ENCODE assay signal across 10 cellular contexts in genomic region chr6:36627801-36628246, GRCh38. TPM values are rescaled to one million over a fixed set of nuclear protein-coding genes. Genes with fewer than 3 reads are reported as not detected.
A peak's percentile ranks its signal among the peaks of the same experiment; 100 is the strongest.
DNase-seq lines count a peak whose midpoint lies in the region; ATAC-seq and TF ChIP-seq lines count a peak whose summit lies in the region.
"Had no signal": no experiment of that assay in that cellular context is flagged by ENCODE, and none has a peak within 500 bp of the region (broad histone marks: within the 10 kb centered on the region; RNA-seq: fewer than 3 reads in every experiment).

No MANE protein-coding gene starts in this region.

- DNase-seq in Daoy (ENCODE audit: low read depth) = peak; percentile 88
- DNase-seq in RWPE1 (ENCODE audit: low spot score) = no peak
- DNase-seq in glomerular visceral epithelial cell (ENCODE audit: extremely low spot score) = peak; percentile 88
- peak; percentile 84 for DNase-seq in renal cortical epithelial cell (ENCODE audit: low read depth)
- DNase-seq in NCI-H1930 (lab: John Stamatoyannopoulos, UW) = no peak
- DNase-seq in natural killer cell = no peak
- DNase-seq in NCI-H524 treated with DMSO at 0.1 percent for 48 hours (lab: John Stamatoyannopoulos, UW) = no peak
- no peak for DNase-seq in iPS-NIHi7 (ENCODE audit: extremely low spot score)
- DNase-seq: GF-D8; stimulated activated CD4-positive, alpha-beta T cell treated with anti-CD3 and anti-CD28 coated beads, Interleukin-2, amount 100 ng/mL, for 48 hours had no signal

- no peak for ATAC-seq in natural killer cell

- no peaks in the 10 kb centered on the region for H3K36me3 Mint-ChIP-seq in natural killer cell

- H3K27ac ChIP-seq in RWPE1 = peak overlapping the region; percentile 67

- H3K9me3 Mint-ChIP-seq in natural killer cell = no peaks in the 10 kb centered on the region

- CTCF ChIA-PET in RWPE1 (lab: Yijun Ruan, JAX) = no interaction called here

- POLR2A ChIA-PET in RWPE1 (lab: Yijun Ruan, JAX; ENCODE audit: low non-redundant PET) = interaction anchor here (0.6 to 1.1 kb wide), 2 partner anchors 51 to 110 kb away, joined by 3 to 5 read pairs; partner anchors contain the start of gene CDKN1A

- H3K4me3 Mint-ChIP-seq in natural killer cell = no peak overlapping the region

- intact Hi-C loops in natural killer cell (cut with micrococcal nuclease) = no loop called here

- TF ChIP-seq CTCF in RWPE1 (conservative IDR thresholded peaks at IDR 0.05; ENCODE audit: low read depth) (no peak), natural killer cell (IDR thresholded peaks at IDR 0.05) (no peak)

- no peak overlapping the region for H3K27ac Mint-ChIP-seq in natural killer cell

- H3K4me1 Mint-ChIP-seq in natural killer cell = peaks cover 0 to 13% of the 10 kb centered on the region in 2 donors

- peaks cover 0 to 2% of the 10 kb centered on the region in 2 donors for H3K27me3 Mint-ChIP-seq in natural killer cell (ENCODE audit: low read depth in 2 of 2)

RNA-seq across cellular contexts. Expression of gene SRSF3, which starts 33.7 kb away (rescaled TPM):
- total RNA-seq in Daoy (2014; rRNA removed; shearing (Covaris generic)) = 259 and 472 TPM in 2 replicates
- 182 and 305 TPM in 2 replicates for total RNA-seq in renal cortical epithelial cell
- total RNA-seq in natural killer cell = 100 to 1,000 TPM; 445 to 526 (median 447) TPM

RNA-seq across cellular contexts. Expression of gene CDKN1A, which starts 50.7 kb away (rescaled TPM):
- 38.4 and 48.8 TPM in 2 replicates for total RNA-seq in Daoy (2014; rRNA removed; shearing (Covaris generic))
- total RNA-seq in renal cortical epithelial cell (343 and 516 TPM in 2 replicates), natural killer cell (10 to 100 TPM; 19.1 to 40.7 (median 25.4) TPM)

Comparison
In these comparisons a context has a peak if more than half of its experiments do, and no peak if none do; other contexts are left out.
1. DNase-seq: peak in Daoy (single experiment), glomerular visceral epithelial cell (single experiment) and renal cortical epithelial cell (single experiment); none in RWPE1 (single experiment), NCI-H1930 (0 of 2), natural killer cell (single experiment), NCI-H524 treated with DMSO at 0.1 percent for 48 hours (single experiment) and iPS-NIHi7 (single experiment).